ENCODE assay signal across 8 cellular contexts in genomic region chr3:187367561-187368103, GRCh38. TPM values are rescaled to one million over a fixed set of nuclear protein-coding genes. Genes with fewer than 3 reads are reported as not detected.
DNase-seq lines count a peak whose midpoint lies in the region; ATAC-seq and TF ChIP-seq lines count a peak whose summit lies in the region.

No MANE protein-coding gene starts in this region.

- no peak for TF ChIP-seq EP300 in stomach (IDR thresholded peaks at IDR 0.05)

- H3K36me3 ChIP-seq in stomach: peaks cover 0 to 21% (median 18%) of the 10 kb centered on the region in 4 donors
- H3K36me3 ChIP-seq in WERI-Rb-1: no peaks in the 10 kb centered on the region

- WGBS in stomach, 5 donors: 90 to 92% (median 90%) methylated on average over 14 to 29 of the region's 29 CpGs

- TF ChIP-seq POLR2A in stomach (IDR thresholded peaks at IDR 0.05): no peak

- H3K27me3 ChIP-seq in stomach (no peaks in the 10 kb centered on the region), WERI-Rb-1 (ENCODE audit: insufficient read depth, low read depth, severe bottlenecking) (peaks cover 11% of the 10 kb centered on the region)

- peak; percentile 8 for ATAC-seq in HG03045 (IDR thresholded peaks at IDR 0.05; ENCODE audit: unreplicated experiment)
- no peak for ATAC-seq in GM21360 (IDR thresholded peaks at IDR 0.05; ENCODE audit: unreplicated experiment)

- DNase-seq in activated T-cell treated with anti-CD3 and anti-CD28 coated beads, Interleukin-2, amount 50 U/mL, for 24 hours: peak; percentile 53
- no peak for DNase-seq in immature natural killer cell
- DNase-seq in stomach: no peak
- DNase-seq in NCI-H748 treated with DMSO at 0.1 percent for 48 hours (lab: John Stamatoyannopoulos, UW): no peak
- no peak for DNase-seq in WERI-Rb-1
- DNase-seq in retina: no peak

- H3K27ac ChIP-seq in stomach: peak overlapping the region; percentile 80 to 97 (median 90)
- no peak overlapping the region for H3K27ac ChIP-seq in WERI-Rb-1

- H3K4me3 ChIP-seq in stomach (peak overlapping the region; percentile 52 to 57 (median 55)), WERI-Rb-1 (ENCODE audit: low read depth, low read length) (no peak overlapping the region)

- H3K9me3 Mint-ChIP-seq in activated T-cell treated with anti-CD3 and anti-CD28 coated beads, Interleukin-2, amount 50 U/mL, for 24 hours: no peaks in the 10 kb centered on the region
- peaks cover 0 to 7% (median 0%) of the 10 kb centered on the region in 6 donors for H3K9me3 Mint-ChIP-seq in immature natural killer cell

- no peak for TF ChIP-seq CTCF in stomach (IDR thresholded peaks at IDR 0.05)
- no peak for TF ChIP-seq CTCF in WERI-Rb-1 (IDR thresholded peaks at IDR 0.05; ENCODE audit: low read depth, low read length)

- intact Hi-C loops in stomach (cut with DNase I; ENCODE audit: low total_unique reads): no loop called here

- H3K9me3 ChIP-seq in stomach (no peaks in the 10 kb centered on the region), WERI-Rb-1 (ENCODE audit: severe bottlenecking) (no peaks in the 10 kb centered on the region)

- peaks cover 29% of the 10 kb centered on the region for H3K4me1 Mint-ChIP-seq in activated T-cell treated with anti-CD3 and anti-CD28 coated beads, Interleukin-2, amount 50 U/mL, for 24 hours (ENCODE audit: low read depth)
- peaks cover 32 to 47% of the 10 kb centered on the region in 2 donors for H3K4me1 Mint-ChIP-seq in immature natural killer cell

- peaks cover 37% of the 10 kb centered on the region for H3K36me3 Mint-ChIP-seq in activated T-cell treated with anti-CD3 and anti-CD28 coated beads, Interleukin-2, amount 50 U/mL, for 24 hours (ENCODE audit: low read depth)
- H3K36me3 Mint-ChIP-seq in immature natural killer cell: peaks cover 23 to 26% (median 23%) of the 10 kb centered on the region in 3 donors

- H3K27ac Mint-ChIP-seq in activated T-cell treated with anti-CD3 and anti-CD28 coated beads, Interleukin-2, amount 50 U/mL, for 24 hours: peak overlapping the region; percentile 98
- peak overlapping the region; percentile 95 to 100 (median 97) for H3K27ac Mint-ChIP-seq in immature natural killer cell

- peaks cover 6 to 27% (median 16%) of the 10 kb centered on the region in 4 donors for H3K4me1 ChIP-seq in stomach

- peak overlapping the region; percentile 85 for H3K4me3 Mint-ChIP-seq in activated T-cell treated with anti-CD3 and anti-CD28 coated beads, Interleukin-2, amount 50 U/mL, for 24 hours
- H3K4me3 Mint-ChIP-seq in immature natural killer cell: peak overlapping the region; percentile 95 to 100 (median 98)

- H3K27me3 Mint-ChIP-seq in activated T-cell treated with anti-CD3 and anti-CD28 coated beads, Interleukin-2, amount 50 U/mL, for 24 hours: no peaks in the 10 kb centered on the region
- no peaks in the 10 kb centered on the region for H3K27me3 Mint-ChIP-seq in immature natural killer cell (ENCODE audit: low read depth in 3 of 3)

RNA-seq across cellular contexts. Expression of gene RTP4, which starts 0.6 kb away (rescaled TPM):
- polyA plus RNA-seq in immature natural killer cell (10 to 100 TPM in 1 of 3 donors, 1 to 10 TPM in 2; 3.7 to 17.3 (median 8.8) TPM), stomach (10 to 100 TPM in 1 of 3 donors, 1 to 10 TPM in 2; 5.2 to 13.6 (median 7.4) TPM)
- 10 to 100 TPM in 1 of 5 donors, 1 to 10 TPM in 2, not detected in 2; 3.6 to 65.3 (median 4.2) TPM for total RNA-seq in stomach
